In the genomic region with DNA sequence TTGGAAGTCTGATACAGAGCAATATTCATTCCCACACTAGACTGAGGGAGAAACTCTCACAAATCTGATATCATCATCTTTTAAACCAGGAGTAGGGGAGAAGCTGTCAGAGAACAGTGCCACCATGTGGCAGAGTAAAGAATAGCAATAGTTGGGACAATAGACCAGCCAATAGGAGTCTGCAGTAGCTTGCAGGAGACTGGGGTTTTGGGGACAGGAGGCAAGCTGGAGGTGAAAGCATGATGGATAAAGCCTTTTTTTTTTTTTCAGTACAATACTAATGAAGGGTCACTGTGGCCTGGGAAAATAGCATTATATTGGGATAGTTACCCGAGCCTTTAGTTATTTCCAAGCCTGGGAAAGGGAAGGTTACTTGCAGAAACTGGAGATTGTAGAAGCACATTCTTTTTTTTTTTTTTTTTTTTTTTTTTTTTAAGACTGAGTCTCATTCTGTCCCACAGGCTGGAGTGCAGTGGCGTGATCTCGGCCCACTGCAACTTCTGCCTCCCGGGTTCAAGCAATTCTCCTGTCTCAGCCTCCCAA, we compare ENCODE assay signal across 8 cellular contexts.
DNase-seq lines count a peak whose midpoint lies in the region; ATAC-seq and TF ChIP-seq lines count a peak whose summit lies in the region.

No MANE protein-coding gene starts in this region.

- H3K4me1 ChIP-seq in Panc1 (ENCODE audit: control insufficient read depth, insufficient read depth, low read length), result no peaks in the 10 kb centered on the region
- no peaks in the 10 kb centered on the region for H3K4me1 ChIP-seq in upper lobe of left lung

- H3K36me3 ChIP-seq in Panc1 (ENCODE audit: control insufficient read depth, insufficient read depth, low read length) (no peaks in the 10 kb centered on the region), upper lobe of left lung (no peaks in the 10 kb centered on the region)

- TF ChIP-seq POLR2A in upper lobe of left lung (IDR thresholded peaks at IDR 0.05), result no peak

- 44 to 61% methylated on average over 4 of the region's 4 CpGs for WGBS in upper lobe of left lung, 2 donors

- CTCF ChIA-PET in Panc1 (lab: Charles Lee), result interaction anchor here (0.6 to 1.5 kb wide), 2 partner anchors 48 to 282 kb away, joined by 4 to 23 read pairs; no protein-coding TSS in a partner anchor

- ATAC-seq in GM21786 (IDR thresholded peaks at IDR 0.05; ENCODE audit: unreplicated experiment) (peak; percentile 97), Panc1 (peak; percentile 89), upper lobe of left lung (ENCODE audit: low FRiP score in 2 of 2) (peak; percentile 91 to 95)

- intact Hi-C loops in Panc1 (cut with micrococcal nuclease; ENCODE audit: unreplicated experiment), result loop anchor here (1.0 kb wide), 1 partner anchor 48 kb away; no protein-coding TSS in a partner anchor

- TF ChIP-seq CTCF in Panc1 (IDR thresholded peaks at IDR 0.05) (peak; percentile 79), fibroblast of pulmonary artery (IDR thresholded peaks at IDR 0.05; ENCODE audit: low read length, missing control alignments) (peak; percentile 94), upper lobe of left lung (IDR thresholded peaks at IDR 0.05) (peak; percentile 64 to 83 (median 78))

- in situ Hi-C loops in G401 (cut with HindIII; ENCODE audit: low sequenced_read_pairs), result no loop called here
- in situ Hi-C loops in KBM-7 (cut with MboI; ENCODE audit: low pct_unique_long_range_greater_than_20kb, low sequenced_read_pairs), result no loop called here
- in situ Hi-C loops in Panc1 (cut with HindIII; ENCODE audit: low pct_unique_long_range_greater_than_20kb, low sequenced_read_pairs), result no loop called here

- no peaks in the 10 kb centered on the region for H3K9me3 ChIP-seq in Panc1 (ENCODE audit: control insufficient read depth, insufficient read depth, low read depth, low read length)
- no peaks in the 10 kb centered on the region for H3K9me3 ChIP-seq in upper lobe of left lung

- no peak overlapping the region for H3K27ac ChIP-seq in Panc1 (ENCODE audit: low read length)
- no peak overlapping the region for H3K27ac ChIP-seq in upper lobe of left lung

- H3K27me3 ChIP-seq in Panc1 (ENCODE audit: control insufficient read depth, insufficient read depth, low read length) (no peaks in the 10 kb centered on the region), upper lobe of left lung (no peaks in the 10 kb centered on the region)

- no TSS peak for BruUV-seq in Panc1 (replicated peaks; lab: Mats Ljungman, UMichigan)

- no peak overlapping the region for H3K4me3 ChIP-seq in Panc1 (ENCODE audit: low read depth in 2 of 2, low read length in 2 of 2)
- no peak overlapping the region for H3K4me3 ChIP-seq in fibroblast of pulmonary artery (replicated peaks; ENCODE audit: low read depth, low read length)
- no peak overlapping the region for H3K4me3 ChIP-seq in upper lobe of left lung

- DNase-seq in G401 (ENCODE audit: low spot score) (peak; percentile 80), KBM-7 (peak; percentile 91), Panc1 (ENCODE audit: low read depth, low spot score) (peak; percentile 28), activated T-helper 1 cell treated with Interleukin-2 at 50 U/mL for 16 hours (ENCODE audit: low read depth) (peak; percentile 42), fibroblast of pulmonary artery (ENCODE audit: low read depth) (peak; percentile 88), nucleus accumbens (lab: John Stamatoyannopoulos, UW) (peak in 47 of 56 donors; percentile 0 to 68 (median 26)), upper lobe of left lung (peak in 1 of 2 donors; percentile 35)

- no peak for TF ChIP-seq EP300 in upper lobe of left lung (IDR thresholded peaks at IDR 0.05)

- POLR2A ChIA-PET in Panc1 (lab: Charles Lee), result interaction anchor here (0.6 kb wide), 1 partner anchor 329 kb away, joined by 3 read pairs; no protein-coding TSS in a partner anchor
